Comparison of ENCODE assay signal across 8 cellular contexts in the genomic region with DNA sequence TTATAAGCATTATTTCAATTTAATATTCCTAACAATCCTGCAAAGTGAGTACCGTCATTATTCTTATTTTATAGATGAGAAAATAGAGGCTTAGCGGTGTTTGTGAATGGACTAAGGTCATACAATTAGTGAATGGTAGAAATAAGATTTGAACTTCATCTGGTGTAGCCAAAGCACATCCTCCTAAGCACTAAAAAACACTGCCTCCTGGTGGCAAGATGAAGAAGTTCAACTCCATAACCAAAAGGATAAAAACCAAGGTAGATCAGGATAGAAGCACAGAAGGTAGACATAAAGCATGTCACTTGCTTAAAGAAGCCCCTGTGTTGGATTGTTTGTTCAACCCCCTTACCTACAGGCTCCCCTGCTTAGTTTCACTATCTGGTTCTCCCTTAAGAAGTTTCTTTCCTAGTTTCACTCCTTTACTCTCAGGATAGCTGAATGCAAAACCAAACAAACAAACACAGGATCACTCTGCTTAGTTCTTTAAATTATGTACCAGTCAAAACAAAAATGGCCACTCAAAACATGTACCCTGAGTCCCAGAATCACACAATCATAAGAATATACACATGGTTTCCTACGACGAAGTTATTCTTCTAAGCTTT. TPM values are rescaled to one million over a fixed set of nuclear protein-coding genes. Genes with fewer than 3 reads are reported as not detected.
DNase-seq lines count a peak whose midpoint lies in the region; ATAC-seq and TF ChIP-seq lines count a peak whose summit lies in the region.

No MANE protein-coding gene starts in this region.

- no peak overlapping the region for H3K27ac ChIP-seq in AG04450 (ENCODE audit: low read depth, low read length)

- H3K4me1 ChIP-seq in NT2/D1 (ENCODE audit: insufficient read depth, insufficient read length) = no peaks in the 10 kb centered on the region

- no peak for DNase-seq in AG04450 (ENCODE audit: low read depth, low spot score)
- peak; percentile 25 for DNase-seq in GM13977 (ENCODE audit: low spot score)
- peak; percentile 18 for DNase-seq in NT2/D1 (ENCODE audit: low read depth, low spot score)
- no peak for DNase-seq in fibroblast of mammary gland (ENCODE audit: low read depth)
- no peak for DNase-seq in AG08396 (ENCODE audit: low spot score)
- DNase-seq in inferior parietal cortex (ENCODE audit: extremely low spot score) = no peak

- ATAC-seq in HG02973 (IDR thresholded peaks at IDR 0.05; ENCODE audit: unreplicated experiment) (no peak), HG02981 (IDR thresholded peaks at IDR 0.05; ENCODE audit: unreplicated experiment) (no peak)

- H3K9me3 ChIP-seq in AG04450 (ENCODE audit: control insufficient read depth, insufficient read depth, low read length) (no peaks in the 10 kb centered on the region), NT2/D1 (ENCODE audit: insufficient read depth, low read length) (no peaks in the 10 kb centered on the region)

- H3K36me3 ChIP-seq in NT2/D1 (ENCODE audit: insufficient read depth, insufficient read length, low read length) = no peaks in the 10 kb centered on the region

- no peak overlapping the region for H3K9ac ChIP-seq in NT2/D1 (ENCODE audit: insufficient read length, low read depth)

- TF ChIP-seq CTCF in AG04450 (IDR thresholded peaks at IDR 0.05; ENCODE audit: low read depth, low read length) (peak; percentile 50), GM13977 (IDR thresholded peaks at IDR 0.05; ENCODE audit: extremely low read depth, insufficient read depth, missing control alignments) (peak; percentile 75), fibroblast of mammary gland (conservative IDR thresholded peaks at IDR 0.05; ENCODE audit: control insufficient read depth, insufficient read depth, low read depth, low read length) (peak; percentile 57)

- no peaks in the 10 kb centered on the region for H3K27me3 ChIP-seq in AG04450 (ENCODE audit: control insufficient read depth, insufficient read depth, low read length)
- no peaks in the 10 kb centered on the region for H3K27me3 ChIP-seq in NT2/D1 (ENCODE audit: insufficient read depth, insufficient read length)

- no peak overlapping the region for H3K4me3 ChIP-seq in AG04450 (ENCODE audit: low read depth, low read length)
- H3K4me3 ChIP-seq in NT2/D1 (ENCODE audit: insufficient read length, low read depth) = no peak overlapping the region
- H3K4me3 ChIP-seq in fibroblast of mammary gland (ENCODE audit: control insufficient read depth, low read depth, low read length) = no peak overlapping the region

- POLR2A ChIA-PET in AG04450 (lab: Yijun Ruan, JAX) = no interaction called here

- CTCF ChIA-PET in AG04450 (lab: Charles Lee) = interaction anchor here (3.8 kb wide), 1 partner anchor 18 kb away, joined by 20 read pairs; no protein-coding TSS in a partner anchor

- in situ Hi-C loops in GM13977 (cut with MboI; ENCODE audit: low pct_unique_long_range_greater_than_20kb, low sequenced_read_pairs, unreplicated experiment) = loop anchor here (25.0 kb wide), 1 partner anchor 577 kb away; no protein-coding TSS in a partner anchor

RNA-seq across cellular contexts. Expression of a gene that starts 12.7 kb away (rescaled TPM):
- not detected in 2 replicates for polyA plus RNA-seq in AG04450 (2011; rRNA removed)
- not detected in 2 replicates for polyA minus RNA-seq in AG04450 (2011; rRNA and poly(A)+ RNA removed)

Comparison
In these comparisons a context has a peak if more than half of its experiments do, and no peak if none do; other contexts are left out.
1. DNase-seq: peak in GM13977 (single experiment) and NT2/D1 (single experiment); none in AG04450 (single experiment), fibroblast of mammary gland (single experiment), AG08396 (single experiment) and inferior parietal cortex (single experiment).
2. Peak in every context shown above with its lines, with median percentiles within 50 percentile points of each other: CTCF ChIP-seq.